Comparison of ENCODE assay signal across 8 cellular contexts in genomic region chr22:26589367-26589844, GRCh38. TPM values are rescaled to one million over a fixed set of nuclear protein-coding genes. Genes with fewer than 3 reads are reported as not detected.
DNase-seq lines count a peak whose midpoint lies in the region; ATAC-seq, FAIRE-seq and TF ChIP-seq lines count a peak whose summit lies in the region.

No MANE protein-coding gene starts in this region.

- under 1% methylated on average over 44 of the region's 44 CpGs for WGBS in thymus

- POLR2A ChIA-PET in activated CD4-positive, alpha-beta T cell treated with anti-CD3 and anti-CD28 coated beads for 36 hours (lab: Charles Lee) = no interaction called here

- H3K9me3 Mint-ChIP-seq in activated CD4-positive, alpha-beta T cell treated with anti-CD3 and anti-CD28 coated beads for 36 hours (ENCODE audit: low read depth) = peaks cover 2% of the 10 kb centered on the region

- H3K4me1 Mint-ChIP-seq in activated CD4-positive, alpha-beta T cell treated with anti-CD3 and anti-CD28 coated beads for 36 hours = peaks cover 47% of the 10 kb centered on the region

- no peak for TF ChIP-seq CTCF in mucosa of descending colon (IDR thresholded peaks at IDR 0.05)

- H3K36me3 ChIP-seq in mucosa of descending colon (ENCODE audit: low read depth) (no peaks in the 10 kb centered on the region), thymus (ENCODE audit: control insufficient read depth, insufficient read depth) (no peaks in the 10 kb centered on the region)

- peak; percentile 11 for ATAC-seq in HG03469 (IDR thresholded peaks at IDR 0.05; ENCODE audit: unreplicated experiment)
- ATAC-seq in activated CD4-positive, alpha-beta T cell treated with anti-CD3 and anti-CD28 coated beads for 36 hours = peak; percentile 12
- peak; percentile 58 for ATAC-seq in mucosa of descending colon

- intact Hi-C loops in activated CD4-positive, alpha-beta T cell treated with anti-CD3 and anti-CD28 coated beads for 36 hours (cut with DNase I, micrococcal nuclease) = no loop called here
- intact Hi-C loops in mucosa of descending colon (cut with DNase I, micrococcal nuclease) = no loop called here

- H3K36me3 Mint-ChIP-seq in activated CD4-positive, alpha-beta T cell treated with anti-CD3 and anti-CD28 coated beads for 36 hours (ENCODE audit: low read depth) = no peaks in the 10 kb centered on the region

- CTCF ChIA-PET in activated CD4-positive, alpha-beta T cell treated with anti-CD3 and anti-CD28 coated beads for 36 hours (lab: Charles Lee) = no interaction called here

- peak; percentile 48 for FAIRE-seq in GM19239 (lab: Jason Lieb, UNC)

- H3K9me3 ChIP-seq in mucosa of descending colon (no peaks in the 10 kb centered on the region), thymus (ENCODE audit: control insufficient read depth) (no peaks in the 10 kb centered on the region)

- DNase-seq in GM19239 (ENCODE audit: insufficient read length, low spot score) (no peak), mucosa of descending colon (peak; percentile 49 to 70 (median 62)), NCI-H1048 (lab: John Stamatoyannopoulos, UW) (no peak), NCI-H2107 treated with DMSO at 0.1 percent for 48 hours (lab: John Stamatoyannopoulos, UW; ENCODE audit: unreplicated experiment) (no peak)
- peak; percentile 52 for DNase-seq in activated CD4-positive, alpha-beta T cell treated with anti-CD3 and anti-CD28 coated beads for 36 hours
- DNase-seq in effector CD8-positive, alpha-beta T cell (lab: John Stamatoyannopoulos, UW) = peak; percentile 20

- H3K27ac Mint-ChIP-seq in activated CD4-positive, alpha-beta T cell treated with anti-CD3 and anti-CD28 coated beads for 36 hours = peak overlapping the region; percentile 45

- peak overlapping the region; percentile 77 for H3K4me3 Mint-ChIP-seq in activated CD4-positive, alpha-beta T cell treated with anti-CD3 and anti-CD28 coated beads for 36 hours

- H3K27ac ChIP-seq in thymus (ENCODE audit: low read depth) = peak overlapping the region; percentile 84

- no peaks in the 10 kb centered on the region for H3K27me3 ChIP-seq in thymus (ENCODE audit: control insufficient read depth, insufficient read depth)

- H3K27me3 Mint-ChIP-seq in activated CD4-positive, alpha-beta T cell treated with anti-CD3 and anti-CD28 coated beads for 36 hours = no peaks in the 10 kb centered on the region

- H3K4me3 ChIP-seq in mucosa of descending colon (peak overlapping the region; percentile 81), thymus (ENCODE audit: low read length) (peak overlapping the region; percentile 93)

- H3K4me1 ChIP-seq in mucosa of descending colon (ENCODE audit: low read depth) (peaks cover 20% of the 10 kb centered on the region), thymus (ENCODE audit: control insufficient read depth, insufficient read depth, low read length) (peaks cover 6% of the 10 kb centered on the region)

RNA-seq across cellular contexts. Expression of gene TPST2, which starts 0.5 kb away (rescaled TPM):
- 10 to 100 TPM; 17.4 to 18.3 TPM for total RNA-seq in activated CD4-positive, alpha-beta T cell treated with anti-CD3 and anti-CD28 coated beads for 36 hours
- total RNA-seq in mucosa of descending colon = 10 to 100 TPM in 2 of 3 donors, 1 to 10 TPM in 1; 9.2 to 13.9 (median 11.7) TPM
- polyA plus RNA-seq in thymus = 20.3 TPM

RNA-seq across cellular contexts. Expression of gene CRYBB1, which starts 28.4 kb away (rescaled TPM):
- total RNA-seq in activated CD4-positive, alpha-beta T cell treated with anti-CD3 and anti-CD28 coated beads for 36 hours = not detected
- total RNA-seq in mucosa of descending colon = 1 to 10 TPM in 1 of 3 donors, not detected in 2; 1.0 TPM
- polyA plus RNA-seq in thymus = 1.7 TPM

RNA-seq across cellular contexts. Expression of gene CRYBA4, which starts 32.4 kb away (rescaled TPM):
- not detected for total RNA-seq in activated CD4-positive, alpha-beta T cell treated with anti-CD3 and anti-CD28 coated beads for 36 hours
- total RNA-seq in mucosa of descending colon = not detected
- polyA plus RNA-seq in thymus = 1.6 TPM

Comparison
In these comparisons a context has a peak if more than half of its experiments do, and no peak if none do; other contexts are left out.
1. DNase-seq: peak in activated CD4-positive, alpha-beta T cell treated with anti-CD3 and anti-CD28 coated beads for 36 hours (single experiment), effector CD8-positive, alpha-beta T cell (single experiment) and mucosa of descending colon (3 of 3); none in GM19239 (single experiment), NCI-H1048 (single experiment) and NCI-H2107 treated with DMSO at 0.1 percent for 48 hours (single experiment).
2. Peak in every context shown above with its lines, with median percentiles within 50 percentile points of each other: ATAC-seq.